In genomic region chr19:35090160-35090794, GRCh38 we compare ENCODE assay signal across 8 cellular contexts. TPM values are rescaled to one million over a fixed set of nuclear protein-coding genes. Genes with fewer than 3 reads are reported as not detected.
DNase-seq lines count a peak whose midpoint lies in the region; ATAC-seq, FAIRE-seq and TF ChIP-seq lines count a peak whose summit lies in the region.

No MANE protein-coding gene starts in this region.

- no peaks in the 10 kb centered on the region for H3K27me3 ChIP-seq in endocrine pancreas (ENCODE audit: control insufficient read depth, insufficient read depth, low read length)

- H3K9me3 Mint-ChIP-seq in activated CD4-positive, alpha-beta T cell treated with anti-CD3 and anti-CD28 coated beads, Interleukin-2, amount 10 ng/mL, durations not matched to agents 7 days and 5 days: no peaks in the 10 kb centered on the region

- peaks cover 7% of the 10 kb centered on the region for H3K27me3 Mint-ChIP-seq in activated CD4-positive, alpha-beta T cell treated with anti-CD3 and anti-CD28 coated beads, Interleukin-2, amount 10 ng/mL, durations not matched to agents 7 days and 5 days

- POLR2A ChIA-PET in activated CD4-positive, alpha-beta T cell treated with anti-CD3 and anti-CD28 coated beads, Interleukin-2, amount 10 ng/mL, durations not matched to agents 7 days and 5 days (lab: Charles Lee): no interaction called here

- DNase-seq in A172 (ENCODE audit: low spot score): peak; percentile 66
- DNase-seq in GM12891 (ENCODE audit: insufficient read length, low spot score): peak; percentile 61
- DNase-seq in NCI-H2107 treated with DMSO at 0.1 percent for 48 hours (lab: John Stamatoyannopoulos, UW; ENCODE audit: unreplicated experiment): peak; percentile 74
- DNase-seq in activated CD4-positive, alpha-beta T cell treated with anti-CD3 and anti-CD28 coated beads, Interleukin-2, amount 10 ng/mL, durations not matched to agents 7 days and 5 days: peak; percentile 53
- peak; percentile 56 to 72 for DNase-seq in lung microvascular endothelial cell (ENCODE audit: low read depth in 2 of 2)
- peak; percentile 12 for DNase-seq in stimulated activated naive CD4-positive, alpha-beta T cell treated with Interleukin-2 at 50 U/mL for 16 hours (lab: John Stamatoyannopoulos, UW)

- peak overlapping the region; percentile 61 for H3K9ac ChIP-seq in endocrine pancreas (ENCODE audit: control insufficient read depth, insufficient read depth, low read length)

- CTCF ChIA-PET in activated CD4-positive, alpha-beta T cell treated with anti-CD3 and anti-CD28 coated beads, Interleukin-2, amount 10 ng/mL, durations not matched to agents 7 days and 5 days (lab: Charles Lee): interaction anchor here (0.6 to 1.3 kb wide), 2 partner anchors 18 to 89 kb away, joined by 3 read pairs; no protein-coding TSS in a partner anchor

- no peak for TF ChIP-seq POLR2A in GM12891 (IDR thresholded peaks at IDR 0.05; ENCODE audit: low read depth, low read length)

- ATAC-seq in HG02870 (IDR thresholded peaks at IDR 0.05; ENCODE audit: unreplicated experiment): no peak

- H3K4me1 Mint-ChIP-seq in activated CD4-positive, alpha-beta T cell treated with anti-CD3 and anti-CD28 coated beads, Interleukin-2, amount 10 ng/mL, durations not matched to agents 7 days and 5 days: peaks cover 3% of the 10 kb centered on the region

- no peaks in the 10 kb centered on the region for H3K4me1 ChIP-seq in endocrine pancreas (ENCODE audit: control insufficient read depth, insufficient read depth, low read length)

- no peaks in the 10 kb centered on the region for H3K36me3 ChIP-seq in endocrine pancreas (ENCODE audit: control insufficient read depth, insufficient read depth, low read length)

- H3K4me3 Mint-ChIP-seq in activated CD4-positive, alpha-beta T cell treated with anti-CD3 and anti-CD28 coated beads, Interleukin-2, amount 10 ng/mL, durations not matched to agents 7 days and 5 days: no peak overlapping the region

- FAIRE-seq in GM12891 (lab: Jason Lieb, UNC): no peak

- H3K36me3 Mint-ChIP-seq in activated CD4-positive, alpha-beta T cell treated with anti-CD3 and anti-CD28 coated beads, Interleukin-2, amount 10 ng/mL, durations not matched to agents 7 days and 5 days (ENCODE audit: low read depth): no peaks in the 10 kb centered on the region

- H3K27ac Mint-ChIP-seq in activated CD4-positive, alpha-beta T cell treated with anti-CD3 and anti-CD28 coated beads, Interleukin-2, amount 10 ng/mL, durations not matched to agents 7 days and 5 days: no peak overlapping the region

- H3K4me3 ChIP-seq in endocrine pancreas (ENCODE audit: control insufficient read depth, insufficient read depth, low read length): no peak overlapping the region

- no peaks in the 10 kb centered on the region for H3K9me3 ChIP-seq in endocrine pancreas (ENCODE audit: control insufficient read depth, low read length)

TF ChIP-seq in GM12891, 5 proteins besides CTCF, POLR2A, EP300 and RAD21:
- TF ChIP-seq PAX5 (IDR thresholded peaks at IDR 0.05; ENCODE audit: insufficient read depth, low read length, severe bottlenecking): no peak
- no peak for TF ChIP-seq SPI1 (IDR thresholded peaks at IDR 0.05; ENCODE audit: low read depth, low read length)
- no peak for TF ChIP-seq POLR2AphosphoS5 (IDR thresholded peaks at IDR 0.05; ENCODE audit: low read depth, low read length)
- no peak for TF ChIP-seq TAF1 (IDR thresholded peaks at IDR 0.05; ENCODE audit: low read depth, low read length)
- TF ChIP-seq POU2F2 (IDR thresholded peaks at IDR 0.05; ENCODE audit: low read depth, low read length): no peak

RNA-seq across cellular contexts. Expression of gene FXYD3, which starts 25.3 kb away (rescaled TPM):
- 4.8 TPM in 1 of 2 replicates, not detected in the other for total RNA-seq in A172 (2014; rRNA removed; shearing (Covaris generic))
- polyA plus RNA-seq in GM12891 (2012; ENCODE audit: low read depth, missing spikeins): not detected
- total RNA-seq in activated CD4-positive, alpha-beta T cell treated with anti-CD3 and anti-CD28 coated beads, Interleukin-2, amount 10 ng/mL, durations not matched to agents 7 days and 5 days: not detected
- not detected in 2 replicates for total RNA-seq in lung microvascular endothelial cell

RNA-seq across cellular contexts. Expression of gene LGI4, which starts 44.6 kb away (rescaled TPM):
- total RNA-seq in A172 (2014; rRNA removed; shearing (Covaris generic)): 0.43 TPM in 1 of 2 replicates, not detected in the other
- polyA plus RNA-seq in GM12891 (2012; ENCODE audit: low read depth, missing spikeins): not detected
- total RNA-seq in activated CD4-positive, alpha-beta T cell treated with anti-CD3 and anti-CD28 coated beads, Interleukin-2, amount 10 ng/mL, durations not matched to agents 7 days and 5 days: under 1 TPM; 0.37 to 0.40 TPM
- not detected in 2 replicates for total RNA-seq in lung microvascular endothelial cell

RNA-seq across cellular contexts. Expression of gene FXYD1, which starts 48.3 kb away (rescaled TPM):
- total RNA-seq in A172 (2014; rRNA removed; shearing (Covaris generic)): not detected in 2 replicates
- 0.21 TPM for polyA plus RNA-seq in GM12891 (2012; ENCODE audit: low read depth, missing spikeins)
- 1 to 10 TPM; 1.0 to 1.8 TPM for total RNA-seq in activated CD4-positive, alpha-beta T cell treated with anti-CD3 and anti-CD28 coated beads, Interleukin-2, amount 10 ng/mL, durations not matched to agents 7 days and 5 days
- not detected in 2 replicates for total RNA-seq in lung microvascular endothelial cell

RNA-seq across cellular contexts. Expression of gene HPN, which starts 48.8 kb away (rescaled TPM):
- not detected in 2 replicates for total RNA-seq in A172 (2014; rRNA removed; shearing (Covaris generic))
- polyA plus RNA-seq in GM12891 (2012; ENCODE audit: low read depth, missing spikeins): 0.06 TPM
- total RNA-seq in activated CD4-positive, alpha-beta T cell treated with anti-CD3 and anti-CD28 coated beads, Interleukin-2, amount 10 ng/mL, durations not matched to agents 7 days and 5 days: not detected
- under 0.01 TPM in 2 replicates for total RNA-seq in lung microvascular endothelial cell

RNA-seq across cellular contexts. Expression of gene FXYD7, which starts 52.8 kb away (rescaled TPM):
- total RNA-seq in A172 (2014; rRNA removed; shearing (Covaris generic)): not detected in 2 replicates
- polyA plus RNA-seq in GM12891 (2012; ENCODE audit: low read depth, missing spikeins): not detected
- total RNA-seq in activated CD4-positive, alpha-beta T cell treated with anti-CD3 and anti-CD28 coated beads, Interleukin-2, amount 10 ng/mL, durations not matched to agents 7 days and 5 days: 1 to 10 TPM; 4.5 to 5.0 TPM
- total RNA-seq in lung microvascular endothelial cell: not detected in 2 replicates

Comparison
In these comparisons a context has a peak if more than half of its experiments do, and no peak if none do; other contexts are left out.
1. DNase-seq: peak in every context shown above with its lines; median percentile 74 in NCI-H2107 treated with DMSO at 0.1 percent for 48 hours; 66 in A172; 64 in lung microvascular endothelial cell; 61 in GM12891; 53 in activated CD4-positive, alpha-beta T cell treated with anti-CD3 and anti-CD28 coated beads, Interleukin-2, amount 10 ng/mL, durations not matched to agents 7 days and 5 days; 12 in stimulated activated naive CD4-positive, alpha-beta T cell treated with Interleukin-2 at 50 U/mL for 16 hours.